In the genomic region with DNA sequence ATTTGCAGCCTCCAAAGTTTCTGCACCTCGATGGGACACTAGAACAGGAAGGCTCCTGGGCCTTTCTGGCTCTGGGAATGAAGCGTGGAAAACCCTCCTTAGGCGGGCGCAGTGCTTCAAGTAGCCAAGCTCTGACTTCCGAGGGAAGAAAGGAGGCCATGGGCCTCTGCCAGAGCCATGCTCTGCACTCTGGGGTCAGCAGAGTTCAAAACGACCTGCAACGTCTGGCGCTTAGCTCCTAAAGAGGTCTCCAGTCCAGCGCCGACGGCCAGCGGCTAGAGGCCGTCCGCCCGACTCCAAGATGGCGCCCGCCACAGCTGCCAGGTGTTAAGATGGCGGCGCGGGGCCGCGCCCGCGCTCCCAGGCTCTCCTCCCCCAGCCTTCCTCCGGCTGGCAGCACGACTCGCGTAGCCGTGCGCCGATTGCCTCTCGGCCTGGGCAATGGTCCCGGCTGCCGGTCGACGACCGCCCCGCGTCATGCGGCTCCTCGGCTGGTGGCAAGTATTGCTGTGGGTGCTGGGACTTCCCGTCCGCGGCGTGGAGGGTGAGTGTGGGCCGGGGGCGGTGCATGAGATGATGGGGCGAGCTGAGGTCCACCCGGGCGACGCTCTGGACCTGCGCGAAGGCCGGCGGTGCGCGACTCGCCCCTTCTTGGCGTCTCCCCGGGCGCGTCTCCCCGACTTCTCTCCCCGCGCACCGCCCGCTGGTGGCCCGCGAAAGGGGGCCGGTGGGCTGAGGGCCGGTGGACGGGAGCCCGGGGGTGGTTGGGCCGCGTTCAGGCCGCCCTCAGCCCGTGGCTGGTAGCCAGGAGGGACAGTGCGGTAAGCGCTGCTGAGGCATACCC, we compare ENCODE assay signal across 1 cellular context.
TF ChIP-seq lines count a peak whose summit lies in the region.

A gene with protein sequence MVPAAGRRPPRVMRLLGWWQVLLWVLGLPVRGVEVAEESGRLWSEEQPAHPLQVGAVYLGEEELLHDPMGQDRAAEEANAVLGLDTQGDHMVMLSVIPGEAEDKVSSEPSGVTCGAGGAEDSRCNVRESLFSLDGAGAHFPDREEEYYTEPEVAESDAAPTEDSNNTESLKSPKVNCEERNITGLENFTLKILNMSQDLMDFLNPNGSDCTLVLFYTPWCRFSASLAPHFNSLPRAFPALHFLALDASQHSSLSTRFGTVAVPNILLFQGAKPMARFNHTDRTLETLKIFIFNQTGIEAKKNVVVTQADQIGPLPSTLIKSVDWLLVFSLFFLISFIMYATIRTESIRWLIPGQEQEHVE (plus strand): TSS at position 385 of the 844 bp plus-strand sequence. CDS start 57 bp downstream, at position 442.

TF ChIP-seq in HepG2, 621 proteins besides CTCF, POLR2A, EP300 and RAD21 (continued from another document and continues in another):
- TF ChIP-seq, protein P1, sequence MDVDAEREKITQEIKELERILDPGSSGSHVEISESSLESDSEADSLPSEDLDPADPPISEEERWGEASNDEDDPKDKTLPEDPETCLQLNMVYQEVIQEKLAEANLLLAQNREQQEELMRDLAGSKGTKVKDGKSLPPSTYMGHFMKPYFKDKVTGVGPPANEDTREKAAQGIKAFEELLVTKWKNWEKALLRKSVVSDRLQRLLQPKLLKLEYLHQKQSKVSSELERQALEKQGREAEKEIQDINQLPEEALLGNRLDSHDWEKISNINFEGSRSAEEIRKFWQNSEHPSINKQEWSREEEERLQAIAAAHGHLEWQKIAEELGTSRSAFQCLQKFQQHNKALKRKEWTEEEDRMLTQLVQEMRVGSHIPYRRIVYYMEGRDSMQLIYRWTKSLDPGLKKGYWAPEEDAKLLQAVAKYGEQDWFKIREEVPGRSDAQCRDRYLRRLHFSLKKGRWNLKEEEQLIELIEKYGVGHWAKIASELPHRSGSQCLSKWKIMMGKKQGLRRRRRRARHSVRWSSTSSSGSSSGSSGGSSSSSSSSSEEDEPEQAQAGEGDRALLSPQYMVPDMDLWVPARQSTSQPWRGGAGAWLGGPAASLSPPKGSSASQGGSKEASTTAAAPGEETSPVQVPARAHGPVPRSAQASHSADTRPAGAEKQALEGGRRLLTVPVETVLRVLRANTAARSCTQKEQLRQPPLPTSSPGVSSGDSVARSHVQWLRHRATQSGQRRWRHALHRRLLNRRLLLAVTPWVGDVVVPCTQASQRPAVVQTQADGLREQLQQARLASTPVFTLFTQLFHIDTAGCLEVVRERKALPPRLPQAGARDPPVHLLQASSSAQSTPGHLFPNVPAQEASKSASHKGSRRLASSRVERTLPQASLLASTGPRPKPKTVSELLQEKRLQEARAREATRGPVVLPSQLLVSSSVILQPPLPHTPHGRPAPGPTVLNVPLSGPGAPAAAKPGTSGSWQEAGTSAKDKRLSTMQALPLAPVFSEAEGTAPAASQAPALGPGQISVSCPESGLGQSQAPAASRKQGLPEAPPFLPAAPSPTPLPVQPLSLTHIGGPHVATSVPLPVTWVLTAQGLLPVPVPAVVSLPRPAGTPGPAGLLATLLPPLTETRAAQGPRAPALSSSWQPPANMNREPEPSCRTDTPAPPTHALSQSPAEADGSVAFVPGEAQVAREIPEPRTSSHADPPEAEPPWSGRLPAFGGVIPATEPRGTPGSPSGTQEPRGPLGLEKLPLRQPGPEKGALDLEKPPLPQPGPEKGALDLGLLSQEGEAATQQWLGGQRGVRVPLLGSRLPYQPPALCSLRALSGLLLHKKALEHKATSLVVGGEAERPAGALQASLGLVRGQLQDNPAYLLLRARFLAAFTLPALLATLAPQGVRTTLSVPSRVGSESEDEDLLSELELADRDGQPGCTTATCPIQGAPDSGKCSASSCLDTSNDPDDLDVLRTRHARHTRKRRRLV (CRISPR knock-in tag; IDR thresholded peaks at IDR 0.05): 0 out of 2 replicates have a peak, but pooled peaks have one; percentile 38
- TF ChIP-seq XBP1 (CRISPR knock-in tag; IDR thresholded peaks at IDR 0.05): no peak; the same call in 1 of the 2 replicates
- no peak for TF ChIP-seq RNF2 (conservative IDR thresholded peaks at IDR 0.05; ENCODE audit: low read depth)
- TF ChIP-seq, protein P2, sequence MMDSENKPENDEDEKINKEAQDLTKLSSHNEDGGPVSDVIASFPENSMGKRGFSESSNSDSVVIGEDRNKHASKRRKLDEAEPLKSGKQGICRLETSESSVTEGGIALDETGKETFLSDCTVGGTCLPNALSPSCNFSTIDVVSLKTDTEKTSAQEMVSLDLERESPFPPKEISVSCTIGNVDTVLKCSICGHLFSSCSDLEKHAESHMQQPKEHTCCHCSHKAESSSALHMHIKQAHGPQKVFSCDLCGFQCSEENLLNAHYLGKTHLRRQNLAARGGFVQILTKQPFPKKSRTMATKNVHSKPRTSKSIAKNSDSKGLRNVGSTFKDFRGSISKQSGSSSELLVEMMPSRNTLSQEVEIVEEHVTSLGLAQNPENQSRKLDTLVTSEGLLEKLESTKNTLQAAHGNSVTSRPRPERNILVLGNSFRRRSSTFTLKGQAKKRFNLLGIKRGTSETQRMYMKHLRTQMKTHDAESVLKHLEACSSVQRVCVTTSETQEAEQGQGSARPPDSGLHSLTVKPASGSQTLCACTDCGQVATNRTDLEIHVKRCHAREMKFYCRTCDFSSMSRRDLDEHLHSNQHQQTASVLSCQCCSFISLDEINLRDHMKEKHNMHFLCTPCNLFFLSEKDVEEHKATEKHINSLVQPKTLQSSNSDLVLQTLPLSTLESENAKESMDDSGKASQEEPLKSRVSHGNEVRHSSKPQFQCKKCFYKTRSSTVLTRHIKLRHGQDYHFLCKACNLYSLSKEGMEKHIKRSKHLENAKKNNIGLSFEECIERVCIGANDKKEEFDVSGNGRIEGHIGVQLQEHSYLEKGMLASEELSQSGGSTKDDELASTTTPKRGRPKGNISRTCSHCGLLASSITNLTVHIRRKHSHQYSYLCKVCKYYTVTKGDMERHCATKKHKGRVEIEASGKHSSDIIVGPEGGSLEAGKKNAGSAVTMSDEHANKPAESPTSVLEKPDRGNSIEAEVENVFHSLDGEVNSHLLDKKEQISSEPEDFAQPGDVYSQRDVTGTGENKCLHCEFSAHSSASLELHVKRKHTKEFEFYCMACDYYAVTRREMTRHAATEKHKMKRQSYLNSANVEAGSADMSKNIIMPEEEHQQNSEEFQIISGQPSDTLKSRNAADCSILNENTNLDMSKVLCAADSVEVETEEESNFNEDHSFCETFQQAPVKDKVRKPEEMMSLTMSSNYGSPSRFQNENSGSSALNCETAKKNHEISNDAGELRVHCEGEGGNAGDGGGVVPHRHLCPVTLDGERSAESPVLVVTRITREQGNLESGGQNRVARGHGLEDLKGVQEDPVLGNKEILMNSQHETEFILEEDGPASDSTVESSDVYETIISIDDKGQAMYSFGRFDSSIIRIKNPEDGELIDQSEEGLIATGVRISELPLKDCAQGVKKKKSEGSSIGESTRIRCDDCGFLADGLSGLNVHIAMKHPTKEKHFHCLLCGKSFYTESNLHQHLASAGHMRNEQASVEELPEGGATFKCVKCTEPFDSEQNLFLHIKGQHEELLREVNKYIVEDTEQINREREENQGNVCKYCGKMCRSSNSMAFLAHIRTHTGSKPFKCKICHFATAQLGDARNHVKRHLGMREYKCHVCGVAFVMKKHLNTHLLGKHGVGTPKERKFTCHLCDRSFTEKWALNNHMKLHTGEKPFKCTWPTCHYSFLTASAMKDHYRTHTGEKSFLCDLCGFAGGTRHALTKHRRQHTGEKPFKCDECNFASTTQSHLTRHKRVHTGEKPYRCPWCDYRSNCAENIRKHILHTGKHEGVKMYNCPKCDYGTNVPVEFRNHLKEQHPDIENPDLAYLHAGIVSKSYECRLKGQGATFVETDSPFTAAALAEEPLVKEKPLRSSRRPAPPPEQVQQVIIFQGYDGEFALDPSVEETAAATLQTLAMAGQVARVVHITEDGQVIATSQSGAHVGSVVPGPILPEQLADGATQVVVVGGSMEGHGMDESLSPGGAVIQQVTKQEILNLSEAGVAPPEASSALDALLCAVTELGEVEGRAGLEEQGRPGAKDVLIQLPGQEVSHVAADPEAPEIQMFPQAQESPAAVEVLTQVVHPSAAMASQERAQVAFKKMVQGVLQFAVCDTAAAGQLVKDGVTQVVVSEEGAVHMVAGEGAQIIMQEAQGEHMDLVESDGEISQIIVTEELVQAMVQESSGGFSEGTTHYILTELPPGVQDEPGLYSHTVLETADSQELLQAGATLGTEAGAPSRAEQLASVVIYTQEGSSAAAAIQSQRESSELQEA (CRISPR knock-in tag; IDR thresholded peaks at IDR 0.05; ENCODE audit: not compliant biosample characterization): peak; percentile 94
- TF ChIP-seq ZFYVE20 (CRISPR knock-in tag; IDR thresholded peaks at IDR 0.05; ENCODE audit: borderline replicate concordance, low read depth): peak; percentile 79; the same call in 1 of the 2 replicates
- TF ChIP-seq NFE2L2 (IDR thresholded peaks at IDR 0.05; ENCODE audit: low read length): no peak
- TF ChIP-seq GFI1 (CRISPR knock-in tag; IDR thresholded peaks at IDR 0.05; ENCODE audit: borderline replicate concordance): 0 out of 2 replicates have a peak, but pooled peaks have one; percentile 37
- TF ChIP-seq MATR3 (CRISPR knock-in tag; IDR thresholded peaks at IDR 0.05): no peak
- TF ChIP-seq SMAD1 (CRISPR knock-in tag; IDR thresholded peaks at IDR 0.05; ENCODE audit: borderline replicate concordance, low read depth): peak; percentile 95; the same call in 1 of the 2 replicates
- TF ChIP-seq ZNF121 (CRISPR knock-in tag; IDR thresholded peaks at IDR 0.05): 0 out of 2 replicates have a peak, but pooled peaks have one; percentile 29
- peak; percentile 100 for TF ChIP-seq HOXA3 (CRISPR knock-in tag; IDR thresholded peaks at IDR 0.05)
- TF ChIP-seq, protein P3, sequence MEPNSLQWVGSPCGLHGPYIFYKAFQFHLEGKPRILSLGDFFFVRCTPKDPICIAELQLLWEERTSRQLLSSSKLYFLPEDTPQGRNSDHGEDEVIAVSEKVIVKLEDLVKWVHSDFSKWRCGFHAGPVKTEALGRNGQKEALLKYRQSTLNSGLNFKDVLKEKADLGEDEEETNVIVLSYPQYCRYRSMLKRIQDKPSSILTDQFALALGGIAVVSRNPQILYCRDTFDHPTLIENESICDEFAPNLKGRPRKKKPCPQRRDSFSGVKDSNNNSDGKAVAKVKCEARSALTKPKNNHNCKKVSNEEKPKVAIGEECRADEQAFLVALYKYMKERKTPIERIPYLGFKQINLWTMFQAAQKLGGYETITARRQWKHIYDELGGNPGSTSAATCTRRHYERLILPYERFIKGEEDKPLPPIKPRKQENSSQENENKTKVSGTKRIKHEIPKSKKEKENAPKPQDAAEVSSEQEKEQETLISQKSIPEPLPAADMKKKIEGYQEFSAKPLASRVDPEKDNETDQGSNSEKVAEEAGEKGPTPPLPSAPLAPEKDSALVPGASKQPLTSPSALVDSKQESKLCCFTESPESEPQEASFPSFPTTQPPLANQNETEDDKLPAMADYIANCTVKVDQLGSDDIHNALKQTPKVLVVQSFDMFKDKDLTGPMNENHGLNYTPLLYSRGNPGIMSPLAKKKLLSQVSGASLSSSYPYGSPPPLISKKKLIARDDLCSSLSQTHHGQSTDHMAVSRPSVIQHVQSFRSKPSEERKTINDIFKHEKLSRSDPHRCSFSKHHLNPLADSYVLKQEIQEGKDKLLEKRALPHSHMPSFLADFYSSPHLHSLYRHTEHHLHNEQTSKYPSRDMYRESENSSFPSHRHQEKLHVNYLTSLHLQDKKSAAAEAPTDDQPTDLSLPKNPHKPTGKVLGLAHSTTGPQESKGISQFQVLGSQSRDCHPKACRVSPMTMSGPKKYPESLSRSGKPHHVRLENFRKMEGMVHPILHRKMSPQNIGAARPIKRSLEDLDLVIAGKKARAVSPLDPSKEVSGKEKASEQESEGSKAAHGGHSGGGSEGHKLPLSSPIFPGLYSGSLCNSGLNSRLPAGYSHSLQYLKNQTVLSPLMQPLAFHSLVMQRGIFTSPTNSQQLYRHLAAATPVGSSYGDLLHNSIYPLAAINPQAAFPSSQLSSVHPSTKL (CRISPR knock-in tag; IDR thresholded peaks at IDR 0.05): peak; percentile 76
- 0 out of 2 replicates have a peak, but pooled peaks have one; percentile 59 for TF ChIP-seq U2AF2 (IDR thresholded peaks at IDR 0.05; ENCODE audit: low read depth, low read length)
- TF ChIP-seq ZBTB38 (CRISPR knock-in tag; IDR thresholded peaks at IDR 0.05): peak; percentile 92
- 0 out of 2 replicates have a peak, but pooled peaks have one; percentile 21 for TF ChIP-seq ZNF44 (CRISPR knock-in tag; IDR thresholded peaks at IDR 0.05)
- peak; percentile 91 for TF ChIP-seq MEIS2 (CRISPR knock-in tag; IDR thresholded peaks at IDR 0.05)
- TF ChIP-seq ZNF773 (CRISPR knock-in tag; IDR thresholded peaks at IDR 0.05; ENCODE audit: borderline replicate concordance): no peak; the same call in 1 of the 2 replicates
- TF ChIP-seq ZBTB42 (CRISPR knock-in tag; IDR thresholded peaks at IDR 0.05): peak; percentile 79
- TF ChIP-seq ELF1 (CRISPR knock-in tag; IDR thresholded peaks at IDR 0.05): peak; percentile 75
- TF ChIP-seq SMAD3 (CRISPR knock-in tag; IDR thresholded peaks at IDR 0.05): 0 out of 2 replicates have a peak, but pooled peaks have one; percentile 54
- TF ChIP-seq ELF4 (CRISPR knock-in tag; IDR thresholded peaks at IDR 0.05; ENCODE audit: borderline replicate concordance): peak; percentile 84; the same call in 1 of the 2 replicates
- TF ChIP-seq NR2F2 (IDR thresholded peaks at IDR 0.05; ENCODE audit: borderline replicate concordance, low read depth): peak; percentile 57; the same call in 1 of the 2 replicates
- no peak for TF ChIP-seq SMC3 (IDR thresholded peaks at IDR 0.05; ENCODE audit: low read length)
- no peak for TF ChIP-seq PITX1 (CRISPR knock-in tag; IDR thresholded peaks at IDR 0.05)
- peak; percentile 75; the same call in 1 of the 2 replicates for TF ChIP-seq ZNF614 (CRISPR knock-in tag; IDR thresholded peaks at IDR 0.05; ENCODE audit: borderline replicate concordance)
- no peak for TF ChIP-seq SYNCRIP (IDR thresholded peaks at IDR 0.05; ENCODE audit: insufficient read depth, low read depth, low read length)
